Comparison of ENCODE assay signal across 9 cellular contexts in the genomic region with DNA sequence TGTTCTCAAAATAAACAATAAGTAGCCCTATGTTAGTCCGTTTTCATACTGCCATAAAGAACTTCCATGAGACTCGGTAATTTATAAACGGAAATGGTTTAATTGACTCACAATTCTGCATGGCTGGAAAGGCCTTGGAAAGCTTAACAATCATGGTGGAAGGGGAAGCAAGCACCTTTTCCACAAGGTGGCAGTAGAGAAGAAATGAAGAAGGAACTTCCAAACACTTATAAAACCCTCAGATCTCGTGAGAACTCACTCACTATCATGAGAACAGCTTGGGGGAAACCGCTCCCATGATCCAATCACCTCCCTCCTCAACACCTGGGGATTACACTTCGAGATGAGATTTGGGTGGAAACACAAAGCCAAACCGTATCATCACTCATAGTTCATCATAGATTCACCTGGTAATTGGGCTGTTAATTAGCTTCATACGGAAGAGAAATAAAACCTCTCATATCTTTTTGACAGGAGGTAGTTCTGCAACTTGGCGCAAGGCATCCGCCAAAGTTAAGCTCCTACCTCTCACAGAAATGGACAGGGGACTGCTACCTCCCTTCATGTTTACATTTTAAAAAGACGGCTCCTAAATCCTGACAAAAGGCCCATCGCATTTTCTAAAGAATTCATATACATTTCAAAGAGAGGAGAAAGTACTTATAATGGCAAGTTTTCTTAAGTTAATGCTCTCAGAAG. TPM values are rescaled to one million over a fixed set of nuclear protein-coding genes. Genes with fewer than 3 reads are reported as not detected.
A peak's percentile ranks its signal among the peaks of the same experiment; 100 is the strongest.
DNase-seq lines count a peak whose midpoint lies in the region; ATAC-seq and TF ChIP-seq lines count a peak whose summit lies in the region.
"Had no signal": no experiment of that assay in that cellular context is flagged by ENCODE, and none has a peak within 500 bp of the region (broad histone marks: within the 10 kb centered on the region; RNA-seq: fewer than 3 reads in every experiment).

No MANE protein-coding gene starts in this region.

- H3K4me3 ChIP-seq in PC-3 (ENCODE audit: low read length) = no peak overlapping the region

- no peaks in the 10 kb centered on the region for H3F3A ChIP-seq in PC-3 (ENCODE audit: low read length, unreplicated experiment)

- CTCF ChIA-PET in PC-3 (lab: Charles Lee) = no interaction called here

- in situ Hi-C loops in Caki2 (cut with HindIII; ENCODE audit: low pct_unique_long_range_greater_than_20kb, low sequenced_read_pairs) = no loop called here

- no peaks in the 10 kb centered on the region for H3K27me3 ChIP-seq in PC-3 (ENCODE audit: low read length)

- no peaks in the 10 kb centered on the region for H3K79me2 ChIP-seq in PC-3 (ENCODE audit: low read length)

- no peak overlapping the region for H2AFZ ChIP-seq in PC-3 (ENCODE audit: low read length)

- no TSS peak for BruUV-seq in PC-3 (replicated peaks; lab: Mats Ljungman, UMichigan)

- H3K9ac ChIP-seq in PC-3 (ENCODE audit: low read length) = no peak overlapping the region

- intact Hi-C loops in PC-3 (cut with micrococcal nuclease) (no loop called here), cardiac septum (cut with DNase I) (no loop called here)

- DNase-seq in Caki2 (ENCODE audit: low read depth) (peak; percentile 18), HCEC 1CT (peak; percentile 41), PC-3 (peak; percentile 45), iPS DF 19.7 (ENCODE audit: low read depth, low spot score) (peak; percentile 67), epidermal melanocyte (ENCODE audit: insufficient read length, low spot score) (no peak), cardiac septum (ENCODE audit: low spot score) (no peak), superior temporal gyrus (ENCODE audit: extremely low spot score) (no peak)
- DNase-seq: immature natural killer cell had no signal

- H3K9me2 ChIP-seq in PC-3 (replicated peaks; ENCODE audit: low read length) = no peaks in the 10 kb centered on the region

- no peaks in the 10 kb centered on the region for H3K36me3 ChIP-seq in PC-3 (ENCODE audit: low read depth, low read length)

- peak; percentile 48; the same call in 1 of the 2 replicates for TF ChIP-seq CTCF in PC-3 (conservative IDR thresholded peaks at IDR 0.05; ENCODE audit: low read depth, low read length)

- H4K20me1 ChIP-seq in PC-3 (ENCODE audit: low read length) = no peaks in the 10 kb centered on the region

- ATAC-seq in PC-3 (no peak), GM19328 (IDR thresholded peaks at IDR 0.05; ENCODE audit: unreplicated experiment) (no peak)

- H3K4me1 ChIP-seq in PC-3 (ENCODE audit: insufficient read depth, low read length) = no peaks in the 10 kb centered on the region

- H3K9me3 ChIP-seq in PC-3 (ENCODE audit: low read length) = no peaks in the 10 kb centered on the region

- no peak overlapping the region for H3K4me2 ChIP-seq in PC-3 (ENCODE audit: low read length)

- no peak overlapping the region for H3K27ac ChIP-seq in PC-3 (ENCODE audit: low read length)

- POLR2A ChIA-PET in PC-3 (lab: Charles Lee; ENCODE audit: unreplicated experiment) = no interaction called here

RNA-seq across cellular contexts. Expression of a gene that starts 49.0 kb away (rescaled TPM):
- total RNA-seq in Caki2 (2014; rRNA removed; shearing (Covaris generic); ENCODE audit: low replicate concordance) = not detected in 2 replicates
- total RNA-seq in PC-3 (2014; rRNA removed) (not detected in 2 replicates), cardiac septum (not detected)

Comparison
In these comparisons a context has a peak if more than half of its experiments do, and no peak if none do; other contexts are left out.
1. DNase-seq: peak in Caki2 (single experiment), HCEC 1CT (single experiment), PC-3 (single experiment) and iPS DF 19.7 (single experiment); none in epidermal melanocyte (single experiment), cardiac septum (single experiment) and superior temporal gyrus (single experiment).